Comparison of ENCODE assay signal across 12 cellular contexts in genomic region chr6:130453230-130453629, GRCh38.
DNase-seq lines count a peak whose midpoint lies in the region; ATAC-seq, FAIRE-seq and TF ChIP-seq lines count a peak whose summit lies in the region.
"Had no signal": no experiment of that assay in that cellular context is flagged by ENCODE, and none has a peak within 500 bp of the region (broad histone marks: within the 10 kb centered on the region; RNA-seq: fewer than 3 reads in every experiment).

No MANE protein-coding gene starts in this region.

- H3K27me3 Mint-ChIP-seq in stimulated activated naive CD8-positive, alpha-beta T cell treated with anti-CD3 and anti-CD28 coated beads, Interleukin-15, amount 100 ng/mL, for 72 hours = no peaks in the 10 kb centered on the region
- H3K27me3 Mint-ChIP-seq in effector memory CD8-positive, alpha-beta T cell = no peaks in the 10 kb centered on the region
- H3K27me3 Mint-ChIP-seq: type B pancreatic cell had no signal

- H3K4me3 Mint-ChIP-seq in stimulated activated naive CD8-positive, alpha-beta T cell treated with anti-CD3 and anti-CD28 coated beads, Interleukin-15, amount 100 ng/mL, for 72 hours = no peak overlapping the region
- peak overlapping the region in 1 of 2 donors; percentile 38 for H3K4me3 Mint-ChIP-seq in effector memory CD8-positive, alpha-beta T cell
- H3K4me3 Mint-ChIP-seq: type B pancreatic cell had no signal

- H3K4me1 Mint-ChIP-seq in stimulated activated naive CD8-positive, alpha-beta T cell treated with anti-CD3 and anti-CD28 coated beads, Interleukin-15, amount 100 ng/mL, for 72 hours = no peaks in the 10 kb centered on the region
- peaks cover 0 to 5% of the 10 kb centered on the region in 2 donors for H3K4me1 Mint-ChIP-seq in effector memory CD8-positive, alpha-beta T cell (ENCODE audit: low read depth in 2 of 2)

- H3K27ac ChIP-seq in RWPE1 = no peak overlapping the region

- H3K27ac Mint-ChIP-seq in stimulated activated naive CD8-positive, alpha-beta T cell treated with anti-CD3 and anti-CD28 coated beads, Interleukin-15, amount 100 ng/mL, for 72 hours = no peak overlapping the region
- H3K27ac Mint-ChIP-seq in effector memory CD8-positive, alpha-beta T cell = peak overlapping the region; percentile 45 to 82
- H3K27ac Mint-ChIP-seq: type B pancreatic cell had no signal

- FAIRE-seq in urothelium cell line (lab: Jason Lieb, UNC) = no peak

- CTCF ChIA-PET in RWPE1 (lab: Yijun Ruan, JAX) = no interaction called here

- no peak for DNase-seq in stimulated activated naive CD8-positive, alpha-beta T cell treated with anti-CD3 and anti-CD28 coated beads, Interleukin-15, Interleukin-2, amounts not matched to agents 100 U/mL and 50 U/mL, for 24 hours
- no peak for DNase-seq in stimulated activated naive CD8-positive, alpha-beta T cell treated with anti-CD3 and anti-CD28 coated beads, Interleukin-15, amount 100 ng/mL, for 72 hours
- DNase-seq in RWPE1 (ENCODE audit: low spot score) (peak; percentile 44), urothelium cell line (ENCODE audit: low spot score) (peak; percentile 37), SHP77 (lab: John Stamatoyannopoulos, UW) (no peak), iPS-NIHi7 (ENCODE audit: extremely low spot score) (no peak)
- peak in 2 of 3 experiments; percentile 11 to 21 for DNase-seq in effector memory CD8-positive, alpha-beta T cell
- no peak for DNase-seq in effector CD8-positive, alpha-beta T cell (lab: John Stamatoyannopoulos, UW)
- DNase-seq: activated CD4-positive, CD25-positive, alpha-beta regulatory T cell treated with anti-CD3 and anti-CD28 coated beads, Interleukin-2, amount 50 U/mL, for 72 hours; aorta; left cardiac atrium had no signal

- peaks cover 0 to 4% of the 10 kb centered on the region in 2 donors for H3K9me3 Mint-ChIP-seq in stimulated activated naive CD8-positive, alpha-beta T cell treated with anti-CD3 and anti-CD28 coated beads, Interleukin-15, amount 100 ng/mL, for 72 hours
- H3K9me3 Mint-ChIP-seq in effector memory CD8-positive, alpha-beta T cell = no peaks in the 10 kb centered on the region
- H3K9me3 Mint-ChIP-seq: type B pancreatic cell had no signal

- TF ChIP-seq CTCF in RWPE1 (conservative IDR thresholded peaks at IDR 0.05; ENCODE audit: low read depth) = no peak

- ATAC-seq in stimulated activated naive CD8-positive, alpha-beta T cell treated with anti-CD3 and anti-CD28 coated beads, Interleukin-15, Interleukin-2, amounts not matched to agents 100 U/mL and 50 U/mL, for 24 hours = peak; percentile 61
- no peak for ATAC-seq in stimulated activated naive CD8-positive, alpha-beta T cell treated with anti-CD3 and anti-CD28 coated beads, Interleukin-15, amount 100 ng/mL, for 72 hours
- peak; percentile 94 for ATAC-seq in effector memory CD8-positive, alpha-beta T cell (replicated peaks)
- ATAC-seq: left cardiac atrium had no signal

- H3K36me3 Mint-ChIP-seq in effector memory CD8-positive, alpha-beta T cell (ENCODE audit: insufficient read depth) = no peaks in the 10 kb centered on the region
- H3K36me3 Mint-ChIP-seq: type B pancreatic cell had no signal

- POLR2A ChIA-PET in RWPE1 (lab: Yijun Ruan, JAX; ENCODE audit: low non-redundant PET) = no interaction called here

Comparison
In these comparisons a context has a peak if more than half of its experiments do, and no peak if none do; other contexts are left out.
1. DNase-seq: peak in RWPE1 (single experiment), effector memory CD8-positive, alpha-beta T cell (2 of 3) and urothelium cell line (single experiment); none in stimulated activated naive CD8-positive, alpha-beta T cell treated with anti-CD3 and anti-CD28 coated beads, Interleukin-15, Interleukin-2, amounts not matched to agents 100 U/mL and 50 U/mL, for 24 hours (single experiment), stimulated activated naive CD8-positive, alpha-beta T cell treated with anti-CD3 and anti-CD28 coated beads, Interleukin-15, amount 100 ng/mL, for 72 hours (0 of 2), SHP77 (0 of 2), effector CD8-positive, alpha-beta T cell (single experiment) and iPS-NIHi7 (single experiment).
2. H3K27ac Mint-ChIP-seq: peak in effector memory CD8-positive, alpha-beta T cell (2 of 2); none in stimulated activated naive CD8-positive, alpha-beta T cell treated with anti-CD3 and anti-CD28 coated beads, Interleukin-15, amount 100 ng/mL, for 72 hours (0 of 2).